ENCODE assay signal across 18 cellular contexts in the genomic region with DNA sequence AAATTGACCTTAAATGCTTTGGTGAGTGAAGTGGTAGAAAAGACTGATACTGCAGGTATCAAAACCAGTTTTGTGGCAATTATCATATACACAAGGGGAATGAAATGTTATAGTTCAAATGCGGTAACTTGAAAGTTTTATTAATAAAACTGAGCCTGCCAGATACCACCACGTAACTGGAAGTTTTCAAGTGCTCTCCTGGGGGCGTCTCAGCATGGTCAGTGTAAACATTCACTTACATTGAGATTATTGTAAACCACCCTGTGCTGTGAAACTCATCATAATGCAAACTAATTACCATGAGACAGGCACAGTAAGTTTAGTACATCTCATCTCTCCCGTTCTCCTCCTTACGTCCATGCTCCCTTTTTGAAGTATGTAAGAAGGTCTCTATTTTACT.
"Had no signal": no experiment of that assay in that cellular context is flagged by ENCODE, and none has a peak within 500 bp of the region (broad histone marks: within the 10 kb centered on the region; RNA-seq: fewer than 3 reads in every experiment).

No MANE protein-coding gene starts in this region.

- H3K36me3 ChIP-seq: colonic mucosa, gastrocnemius medialis, heart right ventricle, neural progenitor cell, pancreas, suprapubic skin, thyroid gland, upper lobe of left lung, vagina had no signal

- H3K4me2 ChIP-seq: neural progenitor cell had no signal

- ATAC-seq: gastrocnemius medialis; natural killer cell; pancreas; stimulated activated naive CD8-positive, alpha-beta T cell treated with anti-CD3 and anti-CD28 coated beads, Interleukin-15, Interleukin-2, amounts not matched to agents 100 U/mL and 50 U/mL, for 24 hours had no signal

- H3K4me1 Mint-ChIP-seq: natural killer cell had no signal

- H3K9me3 Mint-ChIP-seq: neural progenitor cell had no signal

- H3K27ac Mint-ChIP-seq: natural killer cell, neural progenitor cell, progenitor cell of endocrine pancreas had no signal

- H3K27me3 ChIP-seq: colonic mucosa, gastrocnemius medialis, neural progenitor cell, pancreas, suprapubic skin, thyroid gland, upper lobe of left lung, vagina had no signal

- H2AFZ ChIP-seq: neural progenitor cell had no signal

- DNase-seq: colonic mucosa; dermis blood vessel endothelial cell; erythroblast; gastrocnemius medialis; heart right ventricle; kidney glomerular epithelial cell; natural killer cell; pancreas; right cardiac atrium; small intestine; stimulated activated CD4-positive, alpha-beta T cell treated with anti-CD3 and anti-CD28 coated beads, Interleukin-2, amount 100 ng/mL, for 48 hours; stimulated activated naive CD8-positive, alpha-beta T cell treated with anti-CD3 and anti-CD28 coated beads, Interleukin-15, Interleukin-2, amounts not matched to agents 100 U/mL and 50 U/mL, for 24 hours; thyroid gland; upper lobe of left lung had no signal

- H3K9me3 ChIP-seq: colonic mucosa, gastrocnemius medialis, heart right ventricle, pancreas, suprapubic skin, thyroid gland, upper lobe of left lung, vagina had no signal

- H3K36me3 Mint-ChIP-seq: natural killer cell, neural progenitor cell had no signal

- H3K4me3 ChIP-seq: colonic mucosa, gastrocnemius medialis, heart right ventricle, neural progenitor cell, pancreas, suprapubic skin, thyroid gland, upper lobe of left lung, vagina had no signal

- H3K27me3 Mint-ChIP-seq: progenitor cell of endocrine pancreas had no signal

- H3K9ac ChIP-seq: neural progenitor cell had no signal

- H3K4me1 ChIP-seq: colonic mucosa, gastrocnemius medialis, pancreas, suprapubic skin, thyroid gland, vagina had no signal

- H3K4me3 Mint-ChIP-seq: natural killer cell, neural progenitor cell had no signal

- H3K27ac ChIP-seq: colonic mucosa, gastrocnemius medialis, heart right ventricle, neural progenitor cell, pancreas, suprapubic skin, thyroid gland, upper lobe of left lung, vagina had no signal
